Comparison of ENCODE assay signal across 26 cellular contexts in the genomic region with DNA sequence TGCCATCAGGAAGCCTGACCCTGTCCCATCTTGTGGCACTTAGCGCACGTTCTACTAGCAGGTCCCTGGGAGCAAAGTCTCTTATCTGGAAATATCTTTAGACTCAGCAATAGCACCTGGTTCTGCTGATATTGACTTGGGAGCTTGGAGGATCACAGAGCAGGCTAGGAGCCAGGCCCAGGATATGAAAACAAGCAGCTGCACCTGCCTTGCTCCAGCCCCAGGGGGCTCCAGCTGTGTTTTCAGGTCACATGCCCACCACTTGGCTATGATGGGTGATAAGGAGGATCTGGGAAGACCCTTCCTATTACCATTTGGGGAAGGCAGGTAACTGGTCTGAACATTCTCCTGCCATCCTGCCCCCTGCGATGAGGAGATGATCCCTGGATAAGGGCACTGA.
DNase-seq lines count a peak whose midpoint lies in the region; ATAC-seq and TF ChIP-seq lines count a peak whose summit lies in the region.
"Had no signal": no experiment of that assay in that cellular context is flagged by ENCODE, and none has a peak within 500 bp of the region (broad histone marks: within the 10 kb centered on the region; RNA-seq: fewer than 3 reads in every experiment).

No MANE protein-coding gene starts in this region.

- no peak overlapping the region for H2BK120ac ChIP-seq in neuronal stem cell (ENCODE audit: low read depth, low read length)

- H3K4ac ChIP-seq in neuronal stem cell (ENCODE audit: low read length): no peak overlapping the region

- no peak overlapping the region for H3K4me2 ChIP-seq in PC-3 (ENCODE audit: low read length)
- no peak overlapping the region for H3K4me2 ChIP-seq in neuronal stem cell (ENCODE audit: insufficient read depth, low read length, poor library complexity, severe bottlenecking)

- peak; percentile 14 for DNase-seq in NCI-H1092 (lab: John Stamatoyannopoulos, UW)
- DNase-seq in NCI-H1092 treated with DMSO at 0.1 percent for 48 hours (lab: John Stamatoyannopoulos, UW): no peak
- DNase-seq in PC-3: no peak
- DNase-seq in neuronal stem cell (ENCODE audit: low spot score): no peak
- DNase-seq in hypothalamus (lab: John Stamatoyannopoulos, UW): no peak
- DNase-seq in activated effector memory CD4-positive, alpha-beta T cell treated with Interleukin-2 at 50 U/mL for 16 hours: no peak
- no peak for DNase-seq in osteocyte (ENCODE audit: extremely low spot score, unreplicated experiment)
- DNase-seq: 8988T; activated CD4-positive, CD25-positive, alpha-beta regulatory T cell treated with anti-CD3 and anti-CD28 coated beads, Interleukin-2, amount 50 U/mL, for 72 hours; activated CD8-positive, alpha-beta T cell treated with anti-CD3 and anti-CD28 coated beads for 36 hours; activated naive CD8-positive, alpha-beta T cell treated with anti-CD3 and anti-CD28 coated beads, Interleukin-2, amount 50 U/mL, for 24 hours; cerebellar nuclear complex; DMS79 treated with DMSO at 0.1 percent for 48 hours; GM23248; KG1; left cardiac atrium; mammary epithelial cell; MV-4-11; NCI-H2029 treated with DMSO at 0.1 percent for 48 hours; NCI-H446; psoas muscle; SHP77 treated with DMSO at 0.1 percent for 48 hours; stimulated activated CD8-positive, alpha-beta memory T cell treated with anti-CD3 and anti-CD28 coated beads, Interleukin-4, amount 100 ng/mL, for 48 hours; T-cell had no signal

- H3K23ac ChIP-seq in neuronal stem cell (ENCODE audit: low read depth, low read length, poor library complexity): no peak overlapping the region

- H3F3A ChIP-seq in PC-3 (ENCODE audit: low read length, unreplicated experiment): no peaks in the 10 kb centered on the region

- H3K9me2 ChIP-seq in PC-3 (replicated peaks; ENCODE audit: low read length): no peaks in the 10 kb centered on the region

- intact Hi-C loops in PC-3 (cut with micrococcal nuclease): no loop called here

- H4K91ac ChIP-seq in neuronal stem cell (ENCODE audit: low read depth, low read length, poor library complexity): no peak overlapping the region

- H3K27me3 Mint-ChIP-seq in osteocyte (ENCODE audit: unreplicated experiment): no peaks in the 10 kb centered on the region
- H3K27me3 Mint-ChIP-seq: activated naive CD8-positive, alpha-beta T cell treated with anti-CD3 and anti-CD28 coated beads, Interleukin-2, amount 50 U/mL, for 24 hours; T-cell; type B pancreatic cell had no signal

- no peak overlapping the region for H3K27ac ChIP-seq in PC-3 (ENCODE audit: low read length)
- no peak overlapping the region for H3K27ac ChIP-seq in neuronal stem cell (replicated peaks; ENCODE audit: low read length)
- H3K27ac ChIP-seq: GM23248, psoas muscle had no signal

- no peak overlapping the region for H3K18ac ChIP-seq in neuronal stem cell (ENCODE audit: low read length)

- H4K8ac ChIP-seq in neuronal stem cell (ENCODE audit: low read depth, low read length): no peak overlapping the region

- H3K4me3 ChIP-seq in GM12875 (ENCODE audit: low read depth, low read length) (no peak overlapping the region), PC-3 (ENCODE audit: low read length) (no peak overlapping the region), neuronal stem cell (ENCODE audit: low read length in 2 of 2) (no peak overlapping the region)
- H3K4me3 ChIP-seq: GM23248, psoas muscle had no signal

- peaks cover 4% of the 10 kb centered on the region for H3K9me3 Mint-ChIP-seq in osteocyte (ENCODE audit: unreplicated experiment)

- H3K36me3 ChIP-seq in PC-3 (ENCODE audit: low read depth, low read length): no peaks in the 10 kb centered on the region
- no peaks in the 10 kb centered on the region for H3K36me3 ChIP-seq in neuronal stem cell (replicated peaks in 1 of 2; ENCODE audit: control insufficient read depth in 2 of 2, insufficient read depth in 2 of 2, low read length in 2 of 2)

- H3K4me1 ChIP-seq in PC-3 (ENCODE audit: insufficient read depth, low read length) (no peaks in the 10 kb centered on the region), neuronal stem cell (ENCODE audit: control insufficient read depth in 2 of 2, insufficient read depth in 1 of 2, low read depth in 1 of 2, low read length in 2 of 2) (peaks cover 0 to 10% of the 10 kb centered on the region in 2 donors)
- H3K4me1 ChIP-seq: psoas muscle had no signal

- H3K36me3 Mint-ChIP-seq in osteocyte (ENCODE audit: unreplicated experiment): no peaks in the 10 kb centered on the region
- H3K36me3 Mint-ChIP-seq: T-cell had no signal

- TF ChIP-seq CTCF in GM12875 (IDR thresholded peaks at IDR 0.05; ENCODE audit: borderline replicate concordance, insufficient read depth, low read depth, low read length): peak; percentile 22; the same call in 1 of the 2 replicates
- TF ChIP-seq CTCF in PC-3 (conservative IDR thresholded peaks at IDR 0.05; ENCODE audit: low read depth, low read length): 0 out of 2 replicates have a peak, but pooled peaks have one; percentile 15
- no peak for TF ChIP-seq CTCF in osteocyte (IDR thresholded peaks at IDR 0.05)

- no peak overlapping the region for H2BK5ac ChIP-seq in neuronal stem cell (ENCODE audit: low read length)

- no peaks in the 10 kb centered on the region for H3K79me1 ChIP-seq in neuronal stem cell (ENCODE audit: low read depth, low read length)

- no peak for ATAC-seq in PC-3
- ATAC-seq: activated CD8-positive, alpha-beta T cell treated with anti-CD3 and anti-CD28 coated beads for 36 hours; activated naive CD8-positive, alpha-beta T cell treated with anti-CD3 and anti-CD28 coated beads, Interleukin-2, amount 50 U/mL, for 24 hours; left cardiac atrium; psoas muscle; T-cell had no signal

- no TSS peak for BruUV-seq in PC-3 (replicated peaks; lab: Mats Ljungman, UMichigan)

- no peak overlapping the region for H3K9ac ChIP-seq in PC-3 (ENCODE audit: low read length)
- no peak overlapping the region for H3K9ac ChIP-seq in neuronal stem cell (ENCODE audit: low read depth, low read length, poor library complexity)
- H3K9ac ChIP-seq: GM23248 had no signal

- no peaks in the 10 kb centered on the region for H3K9me3 ChIP-seq in PC-3 (ENCODE audit: low read length)
- H3K9me3 ChIP-seq in neuronal stem cell (replicated peaks in 1 of 2; ENCODE audit: control insufficient read depth in 2 of 2, insufficient read depth in 1 of 2, low read depth in 1 of 2, low read length in 2 of 2): no peaks in the 10 kb centered on the region
- H3K9me3 ChIP-seq: psoas muscle had no signal

- no peak overlapping the region for H2BK12ac ChIP-seq in neuronal stem cell (ENCODE audit: low read length)

- H3K4me1 Mint-ChIP-seq in osteocyte (ENCODE audit: unreplicated experiment): no peaks in the 10 kb centered on the region
- H3K4me1 Mint-ChIP-seq: activated naive CD8-positive, alpha-beta T cell treated with anti-CD3 and anti-CD28 coated beads, Interleukin-2, amount 50 U/mL, for 24 hours; T-cell had no signal

- no peak overlapping the region for H3K4me3 Mint-ChIP-seq in osteocyte (ENCODE audit: unreplicated experiment)
- H3K4me3 Mint-ChIP-seq: activated CD8-positive, alpha-beta T cell treated with anti-CD3 and anti-CD28 coated beads for 36 hours; activated naive CD8-positive, alpha-beta T cell treated with anti-CD3 and anti-CD28 coated beads, Interleukin-2, amount 50 U/mL, for 24 hours; T-cell; type B pancreatic cell had no signal

- CTCF ChIA-PET in PC-3 (lab: Charles Lee): no interaction called here

- H2AK5ac ChIP-seq in neuronal stem cell (ENCODE audit: low read depth, low read length): no peak overlapping the region

- H4K20me1 ChIP-seq in PC-3 (ENCODE audit: low read length): no peaks in the 10 kb centered on the region

- no peak overlapping the region for H2BK15ac ChIP-seq in neuronal stem cell (ENCODE audit: low read length)

- no CpG with 5 or more reads among the region's 3 CpGs for WGBS in neuronal stem cell (ENCODE audit: extremely low coverage in 2 of 2, insufficient read length in 2 of 2, insufficient replicate concordance in 1 of 2), 2 donors

- H3K14ac ChIP-seq in neuronal stem cell (ENCODE audit: low read length): no peak overlapping the region

- POLR2A ChIA-PET in PC-3 (lab: Charles Lee; ENCODE audit: unreplicated experiment): no interaction called here

- no peak overlapping the region for H2AFZ ChIP-seq in PC-3 (ENCODE audit: low read length)
- peak overlapping the region; percentile 16 for H2AFZ ChIP-seq in neuronal stem cell (ENCODE audit: low read length)
- H2AFZ ChIP-seq: GM23248 had no signal

- H3K27me3 ChIP-seq in PC-3 (ENCODE audit: low read length) (no peaks in the 10 kb centered on the region), neuronal stem cell (ENCODE audit: control insufficient read depth in 3 of 3, insufficient read depth in 3 of 3, low read depth in 1 of 3, low read length in 3 of 3) (no peaks in the 10 kb centered on the region)

- H3K27ac Mint-ChIP-seq in osteocyte (ENCODE audit: unreplicated experiment): no peak overlapping the region
- H3K27ac Mint-ChIP-seq: activated CD8-positive, alpha-beta T cell treated with anti-CD3 and anti-CD28 coated beads for 36 hours; activated naive CD8-positive, alpha-beta T cell treated with anti-CD3 and anti-CD28 coated beads, Interleukin-2, amount 50 U/mL, for 24 hours; T-cell; type B pancreatic cell had no signal

- no peaks in the 10 kb centered on the region for H3K79me2 ChIP-seq in PC-3 (ENCODE audit: low read length)
